Comparison of ENCODE assay signal across 1 cellular context in genomic region chr9:4741365-4742031, GRCh38.
TF ChIP-seq lines count a peak whose summit lies in the region.

No MANE protein-coding gene starts in this region.

TF ChIP-seq in HepG2, 621 proteins besides CTCF, POLR2A, EP300 and RAD21 (continued from another document and continues in another):
- no peak; the same call in 1 of the 2 replicates for TF ChIP-seq MAZ (IDR thresholded peaks at IDR 0.05; ENCODE audit: borderline replicate concordance, low read depth, low read length)
- 0 out of 2 replicates have a peak, but pooled peaks have one; percentile 6 for TF ChIP-seq MAZ (CRISPR knock-in tag; IDR thresholded peaks at IDR 0.05; ENCODE audit: low read depth)
- TF ChIP-seq ZNF350 (CRISPR knock-in tag; IDR thresholded peaks at IDR 0.05; ENCODE audit: borderline replicate concordance, low read depth): 0 out of 2 replicates have a peak, but pooled peaks have one; percentile 11
- peak; percentile 5; the same call in 1 of the 2 replicates for TF ChIP-seq ZNF609 (CRISPR knock-in tag; IDR thresholded peaks at IDR 0.05; ENCODE audit: borderline replicate concordance)
- TF ChIP-seq YEATS2 (CRISPR knock-in tag; IDR thresholded peaks at IDR 0.05; ENCODE audit: borderline replicate concordance): peak; percentile 35; the same call in 1 of the 2 replicates
- 0 out of 2 replicates have a peak, but pooled peaks have one; percentile 0 for TF ChIP-seq HMGXB3 (CRISPR knock-in tag; IDR thresholded peaks at IDR 0.05; ENCODE audit: borderline replicate concordance)
- 0 out of 2 replicates have a peak, but pooled peaks have one; percentile 12 for TF ChIP-seq CCDC6 (CRISPR knock-in tag; IDR thresholded peaks at IDR 0.05)
- TF ChIP-seq ZNF333 (CRISPR knock-in tag; IDR thresholded peaks at IDR 0.05; ENCODE audit: borderline replicate concordance): 0 out of 2 replicates have a peak, but pooled peaks have one; percentile 8
- peak; percentile 13; the same call in 1 of the 2 replicates for TF ChIP-seq KDM2A (CRISPR knock-in tag; IDR thresholded peaks at IDR 0.05; ENCODE audit: borderline replicate concordance, low read depth)
- TF ChIP-seq ZNF512 (CRISPR knock-in tag; IDR thresholded peaks at IDR 0.05): no peak
- peak; percentile 41 for TF ChIP-seq ZFX (CRISPR knock-in tag; IDR thresholded peaks at IDR 0.05; ENCODE audit: low read depth)
- TF ChIP-seq HNF4G (IDR thresholded peaks at IDR 0.05; ENCODE audit: borderline replicate concordance, low read depth, low read length): no peak
- TF ChIP-seq HNF4G (CRISPR knock-in tag; IDR thresholded peaks at IDR 0.05; ENCODE audit: borderline replicate concordance, low read depth): no peak
- peak; percentile 16 for TF ChIP-seq HINFP (CRISPR knock-in tag; IDR thresholded peaks at IDR 0.05; ENCODE audit: low read depth)
- TF ChIP-seq ZNF772 (CRISPR knock-in tag; IDR thresholded peaks at IDR 0.05): 0 out of 2 replicates have a peak, but pooled peaks have one; percentile 9
- no peak for TF ChIP-seq ZBTB2 (CRISPR knock-in tag; IDR thresholded peaks at IDR 0.05; ENCODE audit: low read depth)
- peak; percentile 42; the same call in 1 of the 2 replicates for TF ChIP-seq ESRRA (CRISPR knock-in tag; IDR thresholded peaks at IDR 0.05; ENCODE audit: low read depth)
- 0 out of 2 replicates have a peak, but pooled peaks have one; percentile 29 for TF ChIP-seq HBP1 (CRISPR knock-in tag; IDR thresholded peaks at IDR 0.05; ENCODE audit: low read depth)
- 0 out of 2 replicates have a peak, but pooled peaks have one; percentile 12 for TF ChIP-seq ZNF800 (CRISPR knock-in tag; IDR thresholded peaks at IDR 0.05)
- 0 out of 2 replicates have a peak, but pooled peaks have one; percentile 8 for TF ChIP-seq ZNF777 (CRISPR knock-in tag; IDR thresholded peaks at IDR 0.05)
- no peak for TF ChIP-seq REST (IDR thresholded peaks at IDR 0.05; ENCODE audit: borderline replicate concordance in 1 of 2, low read depth in 1 of 2, low read length in 2 of 2)
- 0 out of 2 replicates have a peak, but pooled peaks have one; percentile 7 for TF ChIP-seq ZSCAN9 (CRISPR knock-in tag; IDR thresholded peaks at IDR 0.05; ENCODE audit: borderline replicate concordance)
- 0 out of 2 replicates have a peak, but pooled peaks have one; percentile 1 for TF ChIP-seq PRMT3 (CRISPR knock-in tag; IDR thresholded peaks at IDR 0.05; ENCODE audit: borderline replicate concordance, low read depth)
- TF ChIP-seq GATA4 (IDR thresholded peaks at IDR 0.05; ENCODE audit: borderline replicate concordance, low read depth): peak; percentile 33; the same call in 1 of the 2 replicates
- peak; percentile 17; the same call in 1 of the 2 replicates for TF ChIP-seq PHF8 (CRISPR knock-in tag; IDR thresholded peaks at IDR 0.05)
- no peak for TF ChIP-seq REL (CRISPR knock-in tag; conservative IDR thresholded peaks at IDR 0.05)
- TF ChIP-seq NR2F2 (IDR thresholded peaks at IDR 0.05; ENCODE audit: borderline replicate concordance, low read depth): no peak
- TF ChIP-seq ARHGAP35 (CRISPR knock-in tag; IDR thresholded peaks at IDR 0.05; ENCODE audit: borderline replicate concordance): 0 out of 2 replicates have a peak, but pooled peaks have one; percentile 7
- no peak for TF ChIP-seq E2F1 (CRISPR knock-in tag; IDR thresholded peaks at IDR 0.05)
